Comparison of ENCODE assay signal across 23 cellular contexts in genomic region chr13:111256458-111256857, GRCh38.
DNase-seq lines count a peak whose midpoint lies in the region; ATAC-seq, FAIRE-seq and TF ChIP-seq lines count a peak whose summit lies in the region.
"Had no signal": no experiment of that assay in that cellular context is flagged by ENCODE, and none has a peak within 500 bp of the region (broad histone marks: within the 10 kb centered on the region; RNA-seq: fewer than 3 reads in every experiment).

No MANE protein-coding gene starts in this region.

- H2AFZ ChIP-seq in HepG2 (ENCODE audit: low read length): no peak overlapping the region
- H2AFZ ChIP-seq: GM23248 had no signal

- H3K27ac Mint-ChIP-seq in CD4-positive, CD25-positive, alpha-beta regulatory T cell: peak overlapping the region in 2 of 3 donors; percentile 27 to 45
- H3K27ac Mint-ChIP-seq in mesothelial cell of epicardium: no peak overlapping the region
- H3K27ac Mint-ChIP-seq: CD8-positive, alpha-beta T cell had no signal

- TF ChIP-seq CTCF in psoas muscle (IDR thresholded peaks at IDR 0.05) (no peak), HepG2 (CRISPR knock-in tag; IDR thresholded peaks at IDR 0.05) (no peak), mesothelial cell of epicardium (IDR thresholded peaks at IDR 0.05; ENCODE audit: unreplicated experiment) (no peak)

- H3K27me3 Mint-ChIP-seq in CD4-positive, CD25-positive, alpha-beta regulatory T cell: no peaks in the 10 kb centered on the region
- H3K27me3 Mint-ChIP-seq in mesothelial cell of epicardium (ENCODE audit: low read depth): no peaks in the 10 kb centered on the region

- WGBS in psoas muscle, 3 donors: 56 to 69% (median 57%) methylated on average over 8 of the region's 8 CpGs
- over 99% methylated on average over 8 of the region's 8 CpGs for WGBS in HepG2 (ENCODE audit: low lambda C conversion rate)

- intact Hi-C loops in psoas muscle (cut with DNase I) (no loop called here), HepG2 (cut with micrococcal nuclease; ENCODE audit: unreplicated experiment) (no loop called here)

- no TSS peak for BruUV-seq in HepG2 (replicated peaks; lab: Mats Ljungman, UMichigan)

- H3K9me3 Mint-ChIP-seq in CD4-positive, CD25-positive, alpha-beta regulatory T cell: peaks cover 0 to 16% (median 2%) of the 10 kb centered on the region in 7 donors
- H3K9me3 Mint-ChIP-seq in mesothelial cell of epicardium: peaks cover 23% of the 10 kb centered on the region
- H3K9me3 Mint-ChIP-seq: CD8-positive, alpha-beta T cell had no signal

- POLR2A ChIA-PET in HepG2 (lab: Yijun Ruan, JAX): no interaction called here

- ATAC-seq in CD4-positive, CD25-positive, alpha-beta regulatory T cell (ENCODE audit: low read depth in 2 of 2): no peak
- ATAC-seq in psoas muscle: no peak
- no peak for ATAC-seq in HepG2
- ATAC-seq in HG03196 (IDR thresholded peaks at IDR 0.05; ENCODE audit: unreplicated experiment): no peak
- ATAC-seq: CD8-positive, alpha-beta T cell; Panc1 had no signal

- no peak for TF ChIP-seq RAD21 in HepG2 (CRISPR knock-in tag; IDR thresholded peaks at IDR 0.05)

- H3K9ac ChIP-seq in HepG2 (ENCODE audit: insufficient read depth, low read depth, low read length): no peak overlapping the region
- H3K9ac ChIP-seq: GM23248 had no signal

- no peaks in the 10 kb centered on the region for H3K4me1 ChIP-seq in CD4-positive, CD25-positive, alpha-beta regulatory T cell (ENCODE audit: control insufficient read depth, insufficient read depth, low read length, poor library complexity, severe bottlenecking)
- H3K4me1 ChIP-seq in psoas muscle (peaks cover 42% of the 10 kb centered on the region), HepG2 (ENCODE audit: insufficient read depth, low read length) (no peaks in the 10 kb centered on the region)

- peaks cover 44% of the 10 kb centered on the region for H3K36me3 ChIP-seq in CD4-positive, CD25-positive, alpha-beta regulatory T cell (ENCODE audit: control insufficient read depth, insufficient read depth, low read length)
- H3K36me3 ChIP-seq in psoas muscle (ENCODE audit: insufficient read depth in 1 of 2, low read depth in 1 of 2): peaks cover 3 to 43% of the 10 kb centered on the region in 2 donors
- H3K36me3 ChIP-seq in HepG2 (replicated peaks in 1 of 2; ENCODE audit: control insufficient read depth in 1 of 2, insufficient read depth in 2 of 2, low read length in 2 of 2): peaks cover 17 to 45% of the 10 kb centered on the region in 2 experiments

- H3K4me1 Mint-ChIP-seq in CD4-positive, CD25-positive, alpha-beta regulatory T cell: peaks cover 0 to 17% (median 8%) of the 10 kb centered on the region in 4 donors
- peaks cover 24% of the 10 kb centered on the region for H3K4me1 Mint-ChIP-seq in mesothelial cell of epicardium

- DNase-seq in CD4-positive, CD25-positive, alpha-beta regulatory T cell: no peak
- DNase-seq in GM12891 (ENCODE audit: insufficient read length, low spot score): no peak
- no peak for DNase-seq in psoas muscle
- DNase-seq in HepG2 (ENCODE audit: low spot score): no peak
- DNase-seq in mesothelial cell of epicardium (ENCODE audit: low spot score in 2 of 2, unreplicated experiment in 2 of 2): no peak
- DNase-seq: C1 segment of cervical spinal cord; Caco-2; CD8-positive, alpha-beta T cell; GM23248; HCEC 1CT; NCI-H1092; NCI-H1417 treated with DMSO at 0.1 percent for 48 hours; NCI-H1694 treated with DMSO at 0.1 percent for 48 hours; NCI-H2081; NCI-H2227 treated with DMSO at 0.1 percent for 48 hours; NCI-H526 treated with DMSO at 0.1 percent for 48 hours; SHP77 had no signal

- TF ChIP-seq EP300 in HepG2 (IDR thresholded peaks at IDR 0.05; ENCODE audit: low read depth in 2 of 2, low read length in 2 of 2): no peak
- no peak for TF ChIP-seq EP300 in HepG2 (CRISPR knock-in tag; IDR thresholded peaks at IDR 0.05; ENCODE audit: borderline replicate concordance)

- no peaks in the 10 kb centered on the region for H4K20me1 ChIP-seq in HepG2 (ENCODE audit: insufficient read depth, low read length)

- H3K79me2 ChIP-seq in HepG2 (ENCODE audit: insufficient read depth, low read length): no peaks in the 10 kb centered on the region

- CTCF ChIA-PET in HepG2 (lab: Yijun Ruan, JAX; ENCODE audit: low intra/inter-chr PET ratio, low total read pairs): no interaction called here

- peak; percentile 33 for FAIRE-seq in GM12891 (lab: Jason Lieb, UNC)
- no peak for FAIRE-seq in HepG2 (lab: Jason Lieb, UNC)
- FAIRE-seq: G401.6 had no signal

- TF ChIP-seq POLR2A in GM12891 (IDR thresholded peaks at IDR 0.05; ENCODE audit: low read depth, low read length) (no peak), HepG2 (IDR thresholded peaks at IDR 0.05; ENCODE audit: insufficient read depth in 1 of 2, low read depth in 2 of 2, low read length in 2 of 2) (no peak)

- H3K4me3 Mint-ChIP-seq in CD4-positive, CD25-positive, alpha-beta regulatory T cell: no peak overlapping the region
- H3K4me3 Mint-ChIP-seq in mesothelial cell of epicardium: no peak overlapping the region
- H3K4me3 Mint-ChIP-seq: CD8-positive, alpha-beta T cell had no signal

- peaks cover 7 to 15% of the 10 kb centered on the region in 2 experiments for H3K9me3 ChIP-seq in CD4-positive, CD25-positive, alpha-beta regulatory T cell (ENCODE audit: control insufficient read depth in 2 of 2, low read length in 2 of 2)
- H3K9me3 ChIP-seq in psoas muscle: no peaks in the 10 kb centered on the region
- no peaks in the 10 kb centered on the region; the same call in 1 of the 2 replicates for H3K9me3 ChIP-seq in HepG2 (ENCODE audit: low read length)

- in situ Hi-C loops in HepG2 (cut with HindIII; ENCODE audit: extremely low pct_ligation_motif_present, low pct_unique_long_range_greater_than_20kb): no loop called here

- no peaks in the 10 kb centered on the region for H3K27me3 ChIP-seq in CD4-positive, CD25-positive, alpha-beta regulatory T cell (ENCODE audit: control insufficient read depth, insufficient read depth, low read length)
- no peaks in the 10 kb centered on the region for H3K27me3 ChIP-seq in psoas muscle (ENCODE audit: insufficient read depth in 3 of 3, low read length in 2 of 3)
- H3K27me3 ChIP-seq in HepG2 (ENCODE audit: control insufficient read depth in 1 of 2, insufficient read depth in 2 of 2, low read length in 2 of 2): no peaks in the 10 kb centered on the region

- no peak overlapping the region for H3K4me3 ChIP-seq in CD4-positive, CD25-positive, alpha-beta regulatory T cell (ENCODE audit: low read depth, low read length)
- H3K4me3 ChIP-seq in psoas muscle (no peak overlapping the region), HepG2 (replicated peaks in 1 of 3; ENCODE audit: insufficient read depth in 1 of 3, low read depth in 2 of 3, low read length in 3 of 3) (no peak overlapping the region)
- H3K4me3 ChIP-seq: GM23248 had no signal

- no peak overlapping the region for H3K27ac ChIP-seq in CD4-positive, CD25-positive, alpha-beta regulatory T cell (ENCODE audit: insufficient read depth, low read length, poor library complexity, severe bottlenecking)
- peak overlapping the region; percentile 37 for H3K27ac ChIP-seq in angular gyrus (ENCODE audit: low read depth, low read length)
- peak overlapping the region; percentile 43 for H3K27ac ChIP-seq in psoas muscle
- no peak overlapping the region for H3K27ac ChIP-seq in HepG2 (ENCODE audit: extremely low read length, insufficient read depth, low read length)
- H3K27ac ChIP-seq: GM23248, HL-60, RWPE1 had no signal

- H3K4me2 ChIP-seq in HepG2 (ENCODE audit: low read depth, low read length): no peak overlapping the region

- H3K36me3 Mint-ChIP-seq in CD4-positive, CD25-positive, alpha-beta regulatory T cell: peaks cover 68% of the 10 kb centered on the region
- H3K36me3 Mint-ChIP-seq in mesothelial cell of epicardium: peaks cover 59% of the 10 kb centered on the region

TF ChIP-seq in GM12891, 5 proteins besides CTCF, POLR2A, EP300 and RAD21:
- no peak for TF ChIP-seq TAF1 (IDR thresholded peaks at IDR 0.05; ENCODE audit: low read depth, low read length)
- no peak for TF ChIP-seq PAX5 (IDR thresholded peaks at IDR 0.05; ENCODE audit: insufficient read depth, low read length, severe bottlenecking)
- no peak for TF ChIP-seq POLR2AphosphoS5 (IDR thresholded peaks at IDR 0.05; ENCODE audit: low read depth, low read length)
- no peak for TF ChIP-seq SPI1 (IDR thresholded peaks at IDR 0.05; ENCODE audit: low read depth, low read length)
- TF ChIP-seq POU2F2 (IDR thresholded peaks at IDR 0.05; ENCODE audit: low read depth, low read length): no peak

TF ChIP-seq in HepG2, 621 proteins besides CTCF, POLR2A, EP300 and RAD21 (continues in another document):
- TF ChIP-seq ZKSCAN8 (CRISPR knock-in tag; IDR thresholded peaks at IDR 0.05; ENCODE audit: borderline replicate concordance) (no peak), TCF12 (IDR thresholded peaks at IDR 0.05) (no peak), TCF12 (CRISPR knock-in tag; IDR thresholded peaks at IDR 0.05) (no peak), ZNF232 (CRISPR knock-in tag; IDR thresholded peaks at IDR 0.05; ENCODE audit: borderline replicate concordance) (no peak)

Comparison
In these comparisons a context has a peak if more than half of its experiments do, and no peak if none do; other contexts are left out.
1. H3K27ac ChIP-seq: peak in angular gyrus (single experiment) and psoas muscle (single experiment); none in CD4-positive, CD25-positive, alpha-beta regulatory T cell (single experiment) and HepG2 (single experiment).